21 cellular contexts compared by ENCODE assay signal in the genomic region with DNA sequence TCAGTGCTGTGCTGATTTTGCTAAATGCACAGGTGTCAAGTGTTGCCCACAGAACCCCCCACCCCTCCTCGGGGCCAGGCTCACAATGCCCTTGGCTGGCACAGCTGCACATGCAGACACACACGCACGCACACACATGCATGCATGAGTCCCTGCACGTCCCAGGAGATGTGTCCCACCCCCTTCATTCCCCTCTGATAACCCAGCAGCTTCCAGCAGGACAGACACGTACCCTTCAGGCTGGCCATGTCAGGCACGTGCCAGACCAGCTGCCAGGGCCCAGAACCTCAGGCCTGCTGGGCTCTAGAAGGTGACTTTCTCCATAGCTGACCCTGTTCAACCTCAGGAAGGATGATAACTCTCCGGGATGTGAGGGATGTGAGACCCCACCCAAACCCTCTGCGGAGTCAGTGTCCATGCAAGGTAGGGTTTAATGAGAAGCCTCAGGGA. TPM values are rescaled to one million over a fixed set of nuclear protein-coding genes. Genes with fewer than 3 reads are reported as not detected.
DNase-seq lines count a peak whose midpoint lies in the region; ATAC-seq and TF ChIP-seq lines count a peak whose summit lies in the region.
"Had no signal": no experiment of that assay in that cellular context is flagged by ENCODE, and none has a peak within 500 bp of the region (broad histone marks: within the 10 kb centered on the region; RNA-seq: fewer than 3 reads in every experiment).

No MANE protein-coding gene starts in this region.

- H3K4me1 ChIP-seq in Karpas-422 (ENCODE audit: low read length) (peaks cover 24% of the 10 kb centered on the region; the same call in 1 of the 2 replicates), heart right ventricle (peaks cover 0 to 36% (median 14%) of the 10 kb centered on the region in 9 donors), hepatocyte (ENCODE audit: insufficient read depth) (no peaks in the 10 kb centered on the region)
- H3K4me1 ChIP-seq: HAP-1 had no signal

- no peak overlapping the region for H3K27ac ChIP-seq in Karpas-422 (ENCODE audit: low read length)
- peak overlapping the region in 4 of 10 donors; percentile 2 to 41 (median 30) for H3K27ac ChIP-seq in heart right ventricle
- H3K27ac ChIP-seq in hepatocyte: no peak overlapping the region
- H3K27ac ChIP-seq: SK-N-MC had no signal

- H3K4me2 ChIP-seq in Karpas-422 (ENCODE audit: low read depth, low read length, poor library complexity, severe bottlenecking) (peak overlapping the region; percentile 20), hepatocyte (no peak overlapping the region)
- H3K4me2 ChIP-seq: GM23338 had no signal

- peak overlapping the region; percentile 35; the same call in 1 of the 2 replicates for H3K4me3 ChIP-seq in Karpas-422 (ENCODE audit: low read length)
- no peak overlapping the region for H3K4me3 ChIP-seq in heart right ventricle
- no peak overlapping the region for H3K4me3 ChIP-seq in hepatocyte
- H3K4me3 ChIP-seq: GM23338, HAP-1, SK-N-MC had no signal

- peak overlapping the region; percentile 6 for H3K27ac Mint-ChIP-seq in stimulated activated effector memory CD8-positive, alpha-beta T cell treated with anti-CD3 and anti-CD28 coated beads, Interleukin-12 subunit alpha, Interleukin-12 subunit beta, amount 100 ng/mL, for 72 hours
- H3K27ac Mint-ChIP-seq: CD8-positive, alpha-beta T cell; GM23338 had no signal

- H3K27me3 ChIP-seq in Karpas-422 (ENCODE audit: low read length): no peaks in the 10 kb centered on the region
- H3K27me3 ChIP-seq in heart right ventricle: peaks cover 0 to under 1% (median 0%) of the 10 kb centered on the region in 7 donors
- no peaks in the 10 kb centered on the region for H3K27me3 ChIP-seq in hepatocyte

- ATAC-seq in Right ventricle myocardium superior (ENCODE audit: poor library complexity) (peak; percentile 47), heart right ventricle (peak in 5 of 8 donors; percentile 10 to 38 (median 35)), GM19351 (IDR thresholded peaks at IDR 0.05; ENCODE audit: unreplicated experiment) (no peak)
- no peak for ATAC-seq in stimulated activated effector memory CD8-positive, alpha-beta T cell treated with anti-CD3 and anti-CD28 coated beads, Interleukin-12 subunit alpha, Interleukin-12 subunit beta, amount 100 ng/mL, for 72 hours
- ATAC-seq: CD8-positive, alpha-beta T cell; GM23338; PC-3 had no signal

- H3K79me2 ChIP-seq in Karpas-422 (ENCODE audit: low read length) (no peaks in the 10 kb centered on the region), hepatocyte (no peaks in the 10 kb centered on the region)

- no peak for DNase-seq in Right ventricle myocardium superior
- no peak for DNase-seq in cardiac septum (ENCODE audit: low spot score)
- no peak for DNase-seq in Karpas-422
- no peak for DNase-seq in heart right ventricle
- DNase-seq in stimulated activated effector memory CD8-positive, alpha-beta T cell treated with anti-CD3 and anti-CD28 coated beads, Interleukin-12 subunit alpha, Interleukin-12 subunit beta, amount 100 ng/mL, for 72 hours (ENCODE audit: low spot score in 2 of 2): no peak
- DNase-seq in hepatocyte (ENCODE audit: low spot score): no peak
- DNase-seq: C1 segment of cervical spinal cord; Calu3; CD8-positive, alpha-beta T cell; DMS153; IMR-90; NCI-H1417 treated with DMSO at 0.1 percent for 48 hours; NCI-H187; NCI-H446; NCI-H526 treated with DMSO at 0.1 percent for 48 hours; PC-3; SHP77 treated with DMSO at 0.1 percent for 48 hours had no signal

- no peak for TF ChIP-seq CTCF in heart right ventricle (IDR thresholded peaks at IDR 0.05)
- no peak for TF ChIP-seq CTCF in hepatocyte (IDR thresholded peaks at IDR 0.05; ENCODE audit: poor library complexity)

- H2AFZ ChIP-seq in Karpas-422 (ENCODE audit: low read length) (no peak overlapping the region), hepatocyte (no peak overlapping the region)
- H2AFZ ChIP-seq: GM23338 had no signal

- H3K9me3 ChIP-seq in Karpas-422 (ENCODE audit: low read length): no peaks in the 10 kb centered on the region
- H3K9me3 ChIP-seq in heart right ventricle: no peaks in the 10 kb centered on the region
- no peaks in the 10 kb centered on the region for H3K9me3 ChIP-seq in hepatocyte (ENCODE audit: low read depth)
- H3K9me3 ChIP-seq: HAP-1 had no signal

- 49 to 62% methylated on average over 8 of the region's 8 CpGs for WGBS in heart right ventricle, 2 donors
- 86% methylated on average over 8 of the region's 8 CpGs for WGBS in hepatocyte (ENCODE audit: low lambda C conversion rate, missing lambda C conversion rate)

- H3K9ac ChIP-seq in Karpas-422 (ENCODE audit: low read length): peak overlapping the region; percentile 51

- H4K20me1 ChIP-seq in Karpas-422 (ENCODE audit: insufficient read depth, low read depth, low read length) (peaks cover 1% of the 10 kb centered on the region; the same call in 1 of the 2 replicates), hepatocyte (ENCODE audit: insufficient read depth, poor library complexity, severe bottlenecking) (no peaks in the 10 kb centered on the region)

- H3K9me3 Mint-ChIP-seq in stimulated activated effector memory CD8-positive, alpha-beta T cell treated with anti-CD3 and anti-CD28 coated beads, Interleukin-12 subunit alpha, Interleukin-12 subunit beta, amount 100 ng/mL, for 72 hours: no peaks in the 10 kb centered on the region
- H3K9me3 Mint-ChIP-seq: CD8-positive, alpha-beta T cell; GM23338 had no signal

- H3K9me2 ChIP-seq in Karpas-422 (replicated peaks; ENCODE audit: insufficient read depth, low read length): no peaks in the 10 kb centered on the region
- no peaks in the 10 kb centered on the region for H3K9me2 ChIP-seq in hepatocyte (replicated peaks; ENCODE audit: insufficient read depth)

- H3K4me1 Mint-ChIP-seq in stimulated activated effector memory CD8-positive, alpha-beta T cell treated with anti-CD3 and anti-CD28 coated beads, Interleukin-12 subunit alpha, Interleukin-12 subunit beta, amount 100 ng/mL, for 72 hours: peaks cover 6% of the 10 kb centered on the region

- intact Hi-C loops in Right ventricle myocardium superior (cut with DNase I): no loop called here
- intact Hi-C loops in cardiac septum (cut with DNase I): loop anchor here (5.0 kb wide), 1 partner anchor 476 kb away; no protein-coding TSS in a partner anchor
- intact Hi-C loops in heart right ventricle (cut with DNase I): loop anchor here in 2 of 10 donors (10.0 kb wide), 1 partner anchor 478 kb away; no protein-coding TSS in a partner anchor

- H3K36me3 ChIP-seq in Karpas-422 (ENCODE audit: insufficient read depth, low read length): no peaks in the 10 kb centered on the region
- no peaks in the 10 kb centered on the region for H3K36me3 ChIP-seq in heart right ventricle
- no peaks in the 10 kb centered on the region for H3K36me3 ChIP-seq in hepatocyte (replicated peaks; ENCODE audit: insufficient read depth, low read depth)
- H3K36me3 ChIP-seq: HAP-1 had no signal

- no peak overlapping the region for H3K4me3 Mint-ChIP-seq in stimulated activated effector memory CD8-positive, alpha-beta T cell treated with anti-CD3 and anti-CD28 coated beads, Interleukin-12 subunit alpha, Interleukin-12 subunit beta, amount 100 ng/mL, for 72 hours
- H3K4me3 Mint-ChIP-seq: CD8-positive, alpha-beta T cell; GM23338 had no signal

- no peaks in the 10 kb centered on the region for H3K36me3 Mint-ChIP-seq in stimulated activated effector memory CD8-positive, alpha-beta T cell treated with anti-CD3 and anti-CD28 coated beads, Interleukin-12 subunit alpha, Interleukin-12 subunit beta, amount 100 ng/mL, for 72 hours
- H3K36me3 Mint-ChIP-seq: CD8-positive, alpha-beta T cell had no signal

RNA-seq across cellular contexts. Expression of a gene that starts 44.4 kb away (rescaled TPM):
- total RNA-seq in Right ventricle myocardium superior (41.0 TPM), cardiac septum (36.7 TPM), heart right ventricle (10 to 100 TPM; 35.1 to 51.5 (median 41.4) TPM), hepatocyte (58.3 and 64.3 TPM in 2 replicates)
- 80.1 and 82.9 TPM in 2 replicates for total RNA-seq in Karpas-422 (2014; rRNA removed; shearing (Covaris generic); ENCODE audit: low replicate concordance)
- polyA plus RNA-seq in heart right ventricle (10 to 100 TPM; 29.9 to 89.7 TPM), hepatocyte (106 and 124 TPM in 2 replicates)

RNA-seq across cellular contexts. Expression of a gene that starts 44.5 kb away (rescaled TPM):
- total RNA-seq in Right ventricle myocardium superior: 46.3 TPM
- total RNA-seq in cardiac septum: 39.6 TPM
- 4.5 and 9.1 TPM in 2 replicates for total RNA-seq in Karpas-422 (2014; rRNA removed; shearing (Covaris generic); ENCODE audit: low replicate concordance)
- 10 to 100 TPM; 32.2 to 67.1 (median 37.6) TPM for total RNA-seq in heart right ventricle
- 10 to 100 TPM; 20.3 to 37.4 TPM for polyA plus RNA-seq in heart right ventricle
- 31.8 and 43.5 TPM in 2 replicates for total RNA-seq in hepatocyte
- polyA plus RNA-seq in hepatocyte: 28.7 and 31.4 TPM in 2 replicates

Comparison
In these comparisons a context has a peak if more than half of its experiments do, and no peak if none do; other contexts are left out.
1. ATAC-seq: peak in Right ventricle myocardium superior (single experiment) and heart right ventricle (5 of 8); none in stimulated activated effector memory CD8-positive, alpha-beta T cell treated with anti-CD3 and anti-CD28 coated beads, Interleukin-12 subunit alpha, Interleukin-12 subunit beta, amount 100 ng/mL, for 72 hours (single experiment) and GM19351 (single experiment).